15 cellular contexts compared by ENCODE assay signal in genomic region chr13:98827449-98827848, GRCh38.
"Had no signal": no experiment of that assay in that cellular context is flagged by ENCODE, and none has a peak within 500 bp of the region (broad histone marks: within the 10 kb centered on the region; RNA-seq: fewer than 3 reads in every experiment).

No MANE protein-coding gene starts in this region.

- DNase-seq: activated CD4-positive, alpha-beta memory T cell treated with anti-CD3 and anti-CD28 coated beads for 36 hours; activated CD4-positive, alpha-beta T cell treated with anti-CD3 and anti-CD28 coated beads for 36 hours; activated CD8-positive, alpha-beta memory T cell treated with anti-CD3 and anti-CD28 coated beads, Interleukin-2, amount 10 ng/mL, durations not matched to agents 7 days and 5 days; activated naive CD4-positive, alpha-beta T cell treated with anti-CD3 and anti-CD28 coated beads, Interleukin-2, amount 10 ng/mL, durations not matched to agents 7 days and 5 days; activated T-cell treated with anti-CD3 and anti-CD28 coated beads, Interleukin-2, amount 50 U/mL, for 1 hour; lower lobe of right lung; pancreas; T-cell; T1000; thyroid gland had no signal

- H3K4me3 ChIP-seq: ascending aorta, cardiac muscle cell, lower lobe of right lung, pancreas, thyroid gland, vagina had no signal

- H3K27me3 ChIP-seq: ascending aorta, cardiac muscle cell, pancreas, thyroid gland, vagina had no signal

- H3K9me3 ChIP-seq: ascending aorta, lower lobe of right lung, pancreas, thyroid gland, vagina had no signal

- ATAC-seq: activated CD4-positive, alpha-beta T cell treated with anti-CD3 and anti-CD28 coated beads for 36 hours; activated CD8-positive, alpha-beta memory T cell treated with anti-CD3 and anti-CD28 coated beads, Interleukin-2, amount 10 ng/mL, durations not matched to agents 7 days and 5 days; esophagus mucosa; lower lobe of right lung; stimulated activated memory B cell treated with anti-CD40 and anti-IgM and Interleukin-4, amounts not matched to agents 10 μg/mL and 1 μg/mL and 100 μg/mL, for 72 hours; T-cell had no signal

- H3K27ac ChIP-seq: ascending aorta, cardiac muscle cell, lower lobe of right lung, pancreas, thyroid gland, vagina had no signal
